In the genomic region with DNA sequence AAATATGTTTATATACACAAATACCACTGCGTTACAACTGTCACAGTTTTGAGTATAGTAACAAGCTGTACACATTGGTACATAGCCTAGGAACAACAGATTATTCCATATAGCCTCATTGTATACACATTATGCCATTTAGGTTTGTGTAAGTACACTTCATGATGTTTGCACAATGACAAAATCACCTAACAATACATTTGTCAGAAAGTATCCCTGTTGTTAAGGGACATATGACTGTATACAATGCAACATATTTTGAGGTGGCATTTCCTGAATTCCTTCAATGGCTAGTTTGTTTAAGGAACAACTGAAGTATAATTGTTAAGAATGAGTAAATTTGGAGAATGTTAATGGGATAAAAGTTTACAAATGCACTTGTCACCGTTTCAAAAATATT, we compare ENCODE assay signal across 39 cellular contexts. TPM values are rescaled to one million over a fixed set of nuclear protein-coding genes. Genes with fewer than 3 reads are reported as not detected.
"Had no signal": no experiment of that assay in that cellular context is flagged by ENCODE, and none has a peak within 500 bp of the region (broad histone marks: within the 10 kb centered on the region; RNA-seq: fewer than 3 reads in every experiment).

No MANE protein-coding gene starts in this region.

- DNase-seq: Karpas-422, Kasumi-1, MG63, MM.1S, MV-4-11, NCI-H1048, NCI-H1092, NCI-H1092 treated with DMSO at 0.1 percent for 48 hours, NCI-H1105, NCI-H1105 treated with DMSO at 0.1 percent for 48 hours, NCI-H1417, NCI-H1417 treated with DMSO at 0.1 percent for 48 hours, NCI-H1436, NCI-H1436 treated with DMSO at 0.1 percent for 48 hours, NCI-H146, NCI-H1694, NCI-H1694 treated with DMSO at 0.1 percent for 48 hours, NCI-H187, NCI-H187 treated with DMSO at 0.1 percent for 48 hours, NCI-H1930, NCI-H2029, NCI-H2029 treated with DMSO at 0.1 percent for 48 hours, NCI-H2081, NCI-H2081 treated with DMSO at 0.1 percent for 48 hours, NCI-H2107, NCI-H2171, NCI-H2171 treated with DMSO at 0.1 percent for 48 hours, NCI-H2227 treated with DMSO at 0.1 percent for 48 hours, NCI-H226, NCI-H345, NCI-H446, NCI-H446 treated with DMSO at 0.1 percent for 48 hours, NCI-H510A, NCI-H510A treated with DMSO at 0.1 percent for 48 hours, NCI-H524 had no signal

- H3K36me3 ChIP-seq: MG63 had no signal

- H3K4me3 ChIP-seq: MG63 had no signal

- H3K27me3 ChIP-seq: MG63 had no signal

RNA-seq across cellular contexts. Expression of a gene that starts 19.0 kb away (rescaled TPM):
- total RNA-seq: LHCN-M2, M059J, MCF 10A, NCI-H460 had no signal
